In genomic region chrX:121733514-121733913, GRCh38 we compare ENCODE assay signal across 19 cellular contexts.
"Had no signal": no experiment of that assay in that cellular context is flagged by ENCODE, and none has a peak within 500 bp of the region (broad histone marks: within the 10 kb centered on the region; RNA-seq: fewer than 3 reads in every experiment).

No MANE protein-coding gene starts in this region.

- H3K36me3 ChIP-seq: ascending aorta, gastroesophageal sphincter, heart left ventricle, left ventricle myocardium inferior, thyroid gland had no signal

- H3K9me3 ChIP-seq: ascending aorta, gastroesophageal sphincter, heart left ventricle, left ventricle myocardium inferior, thyroid gland had no signal

- H3K27ac ChIP-seq: ascending aorta, epithelial cell of prostate, gastroesophageal sphincter, heart left ventricle, left ventricle myocardium inferior, thyroid gland had no signal

- H3K27me3 ChIP-seq: ascending aorta, gastroesophageal sphincter, heart left ventricle, thyroid gland had no signal

- H3K4me3 ChIP-seq: ascending aorta, gastroesophageal sphincter, heart left ventricle, left ventricle myocardium inferior, thyroid gland had no signal

- DNase-seq: activated CD4-positive, alpha-beta T cell treated with anti-CD3 and anti-CD28 coated beads, Interleukin-2, amount 50 U/mL, for 1 hour; activated CD8-positive, alpha-beta memory T cell treated with anti-CD3 and anti-CD28 coated beads for 24 hours; activated CD8-positive, alpha-beta memory T cell treated with anti-CD3 and anti-CD28 coated beads, Interleukin-2, amount 50 U/mL, for 48 hours; activated effector memory CD4-positive, alpha-beta T cell treated with Interleukin-2 at 50 U/mL for 16 hours; activated naive CD4-positive, alpha-beta T cell treated with anti-CD3 and anti-CD28 coated beads, Interleukin-2, amount 50 U/mL, for 16 hours; activated T-cell treated with anti-CD3 and anti-CD28 coated beads, Interleukin-2, amount 50 U/mL, for 48 hours; effector memory CD8-positive, alpha-beta T cell; heart left ventricle; left ventricle myocardium inferior; nephron progenitor cell; occipital lobe; posterior cingulate gyrus; retina; stimulated activated CD4-positive, alpha-beta T cell treated with anti-CD3 and anti-CD28 coated beads, Interleukin-2, amount 100 ng/mL, for 24 hours; stimulated activated naive CD4-positive, alpha-beta T cell treated with Interleukin-2 at 50 U/mL for 16 hours; thyroid gland had no signal
